7 cellular contexts compared by ENCODE assay signal in genomic region chr16:89328412-89329400, GRCh38.
DNase-seq lines count a peak whose midpoint lies in the region; ATAC-seq and TF ChIP-seq lines count a peak whose summit lies in the region.
"Not testable (repeated sequence)": the region's sequence is repeated elsewhere in the genome, so short reads cannot be mapped to it uniquely, and the experiment has no call there.

No MANE protein-coding gene starts in this region.

- peak overlapping the region; percentile 74 for H3K27ac ChIP-seq in brain microvascular endothelial cell
- not testable (repeated sequence) for H3K27ac ChIP-seq in sigmoid colon

- DNase-seq in COLO668 (lab: John Stamatoyannopoulos, UW; ENCODE audit: unreplicated experiment) (peak; percentile 24), NCI-H345 (lab: John Stamatoyannopoulos, UW) (peak; percentile 38), left cardiac atrium (peak; percentile 23), mucosa of descending colon (peak in 2 of 3 donors; percentile 18 to 44), sigmoid colon (peak; percentile 52)
- DNase-seq in activated CD4-positive, alpha-beta memory T cell treated with anti-CD3 and anti-CD28 coated beads for 36 hours; brain microvascular endothelial cell: not testable (repeated sequence)

- not testable (repeated sequence) for TF ChIP-seq POLR2A in sigmoid colon (IDR thresholded peaks at IDR 0.05)

- not testable (repeated sequence) for H3K27me3 ChIP-seq in brain microvascular endothelial cell (replicated peaks); sigmoid colon

- not testable (repeated sequence) for ATAC-seq in left cardiac atrium, mucosa of descending colon

- H3K4me1 ChIP-seq in mucosa of descending colon (ENCODE audit: low read depth), result peaks cover 21% of the 10 kb centered on the region
- H3K4me1 ChIP-seq in sigmoid colon, result peaks cover 0 to 67% (median 62%) of the 10 kb centered on the region in 4 donors

- peaks cover 85% of the 10 kb centered on the region for H3K4me1 Mint-ChIP-seq in activated CD4-positive, alpha-beta memory T cell treated with anti-CD3 and anti-CD28 coated beads for 36 hours (ENCODE audit: low read depth)

- H3K9me3 ChIP-seq in mucosa of descending colon, sigmoid colon: not testable (repeated sequence)

- 91% methylated on average over 40 to 41 of the region's 41 CpGs for WGBS in sigmoid colon, 2 donors

- H3K27me3 Mint-ChIP-seq in activated CD4-positive, alpha-beta memory T cell treated with anti-CD3 and anti-CD28 coated beads for 36 hours, result not testable (repeated sequence)

- not testable (repeated sequence) for TF ChIP-seq CTCF in brain microvascular endothelial cell (IDR thresholded peaks at IDR 0.05; ENCODE audit: low read depth, low read length, missing control alignments); mucosa of descending colon (IDR thresholded peaks at IDR 0.05); sigmoid colon (IDR thresholded peaks at IDR 0.05)

- intact Hi-C loops in activated CD4-positive, alpha-beta memory T cell treated with anti-CD3 and anti-CD28 coated beads for 36 hours (cut with micrococcal nuclease); left cardiac atrium (cut with DNase I); mucosa of descending colon (cut with DNase I, micrococcal nuclease); sigmoid colon (cut with DNase I): not testable (repeated sequence)

- H3K36me3 Mint-ChIP-seq in activated CD4-positive, alpha-beta memory T cell treated with anti-CD3 and anti-CD28 coated beads for 36 hours, result not testable (repeated sequence)

- POLR2A ChIA-PET in activated CD4-positive, alpha-beta memory T cell treated with anti-CD3 and anti-CD28 coated beads for 36 hours (lab: Charles Lee), result interaction anchor here (1.1 kb wide), 1 partner anchor 14 kb away, joined by 3 read pairs; no protein-coding TSS in a partner anchor

- not testable (repeated sequence) for H3K9me3 Mint-ChIP-seq in activated CD4-positive, alpha-beta memory T cell treated with anti-CD3 and anti-CD28 coated beads for 36 hours

- not testable (repeated sequence) for H3K4me3 ChIP-seq in brain microvascular endothelial cell (ENCODE audit: low read depth, low read length); mucosa of descending colon; sigmoid colon

- H3K36me3 ChIP-seq in brain microvascular endothelial cell (replicated peaks); mucosa of descending colon (ENCODE audit: low read depth); sigmoid colon: not testable (repeated sequence)

- not testable (repeated sequence) for H3K4me3 Mint-ChIP-seq in activated CD4-positive, alpha-beta memory T cell treated with anti-CD3 and anti-CD28 coated beads for 36 hours

- peak overlapping the region; percentile 49 for H3K27ac Mint-ChIP-seq in activated CD4-positive, alpha-beta memory T cell treated with anti-CD3 and anti-CD28 coated beads for 36 hours

- CTCF ChIA-PET in activated CD4-positive, alpha-beta memory T cell treated with anti-CD3 and anti-CD28 coated beads for 36 hours (lab: Charles Lee), result interaction anchor here (0.6 to 1.2 kb wide), 2 partner anchors 180 to 229 kb away, joined by 3 to 5 read pairs; partner anchors contain the start of gene SPG7

- in situ Hi-C loops in brain microvascular endothelial cell (cut with HindIII; ENCODE audit: low pct_ligation_motif_present, low sequenced_read_pairs), result not testable (repeated sequence)

- not testable (repeated sequence) for TF ChIP-seq EP300 in sigmoid colon (IDR thresholded peaks at IDR 0.05)
